In genomic region chr4:168589154-168589553, GRCh38 we compare ENCODE assay signal across 13 cellular contexts.
DNase-seq lines count a peak whose midpoint lies in the region; ATAC-seq, FAIRE-seq and TF ChIP-seq lines count a peak whose summit lies in the region.
"Had no signal": no experiment of that assay in that cellular context is flagged by ENCODE, and none has a peak within 500 bp of the region (broad histone marks: within the 10 kb centered on the region; RNA-seq: fewer than 3 reads in every experiment).

No MANE protein-coding gene starts in this region.

- CTCF ChIA-PET in PC-3 (lab: Charles Lee): no interaction called here
- CTCF ChIA-PET in endothelial cell of umbilical vein (lab: Charles Lee): interaction anchor here (0.8 to 1.4 kb wide), 8 partner anchors 11 to 333 kb away, joined by 3 to 8 read pairs (median 4); no protein-coding TSS in a partner anchor

- H3K27ac Mint-ChIP-seq in naive thymus-derived CD8-positive, alpha-beta T cell: no peak overlapping the region
- H3K27ac Mint-ChIP-seq: brain, IgD-negative memory B cell had no signal

- no peaks in the 10 kb centered on the region for H3K79me2 ChIP-seq in PC-3 (ENCODE audit: low read length)
- H3K79me2 ChIP-seq in endothelial cell of umbilical vein (ENCODE audit: control insufficient read depth, insufficient read depth, low read length): no peaks in the 10 kb centered on the region
- H3K79me2 ChIP-seq in osteoblast (ENCODE audit: insufficient read depth, low read length): no peaks in the 10 kb centered on the region

- H2AFZ ChIP-seq in PC-3 (ENCODE audit: low read length) (no peak overlapping the region), endothelial cell of umbilical vein (ENCODE audit: low read depth, low read length) (peak overlapping the region; percentile 16), osteoblast (ENCODE audit: low read length) (peak overlapping the region; percentile 26)

- TF ChIP-seq POLR2A in endothelial cell of umbilical vein (IDR thresholded peaks at IDR 0.05; ENCODE audit: low read depth, low read length): no peak

- no peaks in the 10 kb centered on the region for H3K9me3 Mint-ChIP-seq in naive thymus-derived CD8-positive, alpha-beta T cell

- no peak overlapping the region; the same call in 1 of the 2 replicates for H3K4me3 ChIP-seq in PC-3 (ENCODE audit: low read length)
- no peak overlapping the region for H3K4me3 ChIP-seq in endothelial cell of umbilical vein (replicated peaks in 1 of 3; ENCODE audit: insufficient read depth in 1 of 3, low read depth in 1 of 3, low read length in 3 of 3)
- H3K4me3 ChIP-seq in osteoblast (ENCODE audit: insufficient read depth, low read length): no peak overlapping the region
- H3K4me3 ChIP-seq: heart right ventricle had no signal

- H4K20me1 ChIP-seq in PC-3 (ENCODE audit: low read length) (no peaks in the 10 kb centered on the region), endothelial cell of umbilical vein (replicated peaks; ENCODE audit: control insufficient read depth, extremely low read depth, insufficient read depth, low read length) (no peaks in the 10 kb centered on the region), osteoblast (ENCODE audit: insufficient read depth, low read length) (no peaks in the 10 kb centered on the region)

- H3K27me3 ChIP-seq in PC-3 (ENCODE audit: low read length) (no peaks in the 10 kb centered on the region), endothelial cell of umbilical vein (ENCODE audit: control insufficient read depth in 2 of 2, insufficient read depth in 2 of 2, low read length in 2 of 2) (no peaks in the 10 kb centered on the region), osteoblast (ENCODE audit: insufficient read depth, low read length) (no peaks in the 10 kb centered on the region)
- H3K27me3 ChIP-seq: heart right ventricle had no signal

- FAIRE-seq in endothelial cell of umbilical vein (lab: Jason Lieb, UNC): peak; percentile 83
- FAIRE-seq: GM12892 had no signal

- H3K27me3 Mint-ChIP-seq in naive thymus-derived CD8-positive, alpha-beta T cell: peaks cover 8 to 21% (median 12%) of the 10 kb centered on the region in 5 donors

- H3K9me2 ChIP-seq in PC-3 (replicated peaks; ENCODE audit: low read length): no peaks in the 10 kb centered on the region

- dilution Hi-C loops in endothelial cell of umbilical vein (cut with MboI; ENCODE audit: extremely low pct_ligation_motif_present, low sequenced_read_pairs): loop anchor here (25.0 kb wide), 1 partner anchor 323 kb away; no protein-coding TSS in a partner anchor

- H3K36me3 Mint-ChIP-seq in naive thymus-derived CD8-positive, alpha-beta T cell: no peaks in the 10 kb centered on the region
- H3K36me3 Mint-ChIP-seq: brain had no signal

- no peak overlapping the region for H3K4me3 Mint-ChIP-seq in naive thymus-derived CD8-positive, alpha-beta T cell
- H3K4me3 Mint-ChIP-seq: brain, IgD-negative memory B cell had no signal

- peak overlapping the region; percentile 95 for H3K9ac ChIP-seq in PC-3 (ENCODE audit: low read length)
- no peak overlapping the region for H3K9ac ChIP-seq in endothelial cell of umbilical vein (replicated peaks; ENCODE audit: extremely low read depth, insufficient read depth, low read length)

- peak; percentile 73 for DNase-seq in Daoy (ENCODE audit: low read depth)
- peak; percentile 98 for DNase-seq in PC-3
- DNase-seq in endothelial cell of umbilical vein (ENCODE audit: low read depth, low spot score): peak; percentile 72
- no peak for DNase-seq in osteoblast (ENCODE audit: insufficient read length, low spot score, missing footprints)
- DNase-seq in GM10266 (ENCODE audit: extremely low spot score): no peak
- no peak for DNase-seq in naive thymus-derived CD8-positive, alpha-beta T cell
- no peak for DNase-seq in NCI-H1105 (lab: John Stamatoyannopoulos, UW)
- DNase-seq: stimulated activated CD4-positive, alpha-beta T cell treated with anti-CD3 and anti-CD28 coated beads, Interleukin-1b, Interleukin-23, amount 100 ng/mL, for 48 hours had no signal

- H3K36me3 ChIP-seq in PC-3 (ENCODE audit: low read depth, low read length): no peaks in the 10 kb centered on the region
- H3K36me3 ChIP-seq in endothelial cell of umbilical vein (ENCODE audit: control insufficient read depth in 2 of 2, extremely low read depth in 1 of 2, insufficient read depth in 2 of 2, low read length in 2 of 2): no peaks in the 10 kb centered on the region
- no peaks in the 10 kb centered on the region for H3K36me3 ChIP-seq in osteoblast (ENCODE audit: insufficient read depth, low read length)
- H3K36me3 ChIP-seq: heart right ventricle had no signal

- H3K9me3 ChIP-seq in PC-3 (ENCODE audit: low read length): no peaks in the 10 kb centered on the region
- no peaks in the 10 kb centered on the region for H3K9me3 ChIP-seq in endothelial cell of umbilical vein (replicated peaks; ENCODE audit: control insufficient read depth, insufficient read depth, low read length)
- no peaks in the 10 kb centered on the region for H3K9me3 ChIP-seq in osteoblast (ENCODE audit: low read depth, low read length)
- H3K9me3 ChIP-seq: heart right ventricle had no signal

- H3K4me2 ChIP-seq in PC-3 (ENCODE audit: low read length) (peak overlapping the region; percentile 78), endothelial cell of umbilical vein (ENCODE audit: insufficient read depth, low read length) (no peak overlapping the region), osteoblast (ENCODE audit: insufficient read depth, low read length) (peak overlapping the region; percentile 21)

- H3K9me1 ChIP-seq in endothelial cell of umbilical vein (replicated peaks; ENCODE audit: control insufficient read depth, extremely low read depth, insufficient read depth, low read length): no peaks in the 10 kb centered on the region

- intact Hi-C loops in PC-3 (cut with micrococcal nuclease): loop anchor here (2.0 to 10.0 kb wide), 6 partner anchors 16 to 404 kb away; no protein-coding TSS in a partner anchor
- intact Hi-C loops in endothelial cell of umbilical vein (cut with micrococcal nuclease): loop anchor here (5.0 kb wide), 5 partner anchors 178 to 903 kb away; no protein-coding TSS in a partner anchor

- ATAC-seq in PC-3 (peak; percentile 27), GM21528 (IDR thresholded peaks at IDR 0.05; ENCODE audit: low FRiP score, unreplicated experiment) (no peak)
- no peak for ATAC-seq in naive thymus-derived CD8-positive, alpha-beta T cell
- ATAC-seq: heart right ventricle had no signal

- peaks cover 0 to 2% (median 0%) of the 10 kb centered on the region in 4 donors for H3K4me1 Mint-ChIP-seq in naive thymus-derived CD8-positive, alpha-beta T cell

- BruUV-seq in PC-3 (replicated peaks; lab: Mats Ljungman, UMichigan) (no TSS peak), endothelial cell of umbilical vein (replicated peaks; lab: Mats Ljungman, UMichigan) (no TSS peak)

- POLR2A ChIA-PET in PC-3 (lab: Charles Lee; ENCODE audit: unreplicated experiment): interaction anchor here (0.6 to 0.7 kb wide), 2 partner anchors 109 to 192 kb away, joined by 3 to 6 read pairs; no protein-coding TSS in a partner anchor
- POLR2A ChIA-PET in endothelial cell of umbilical vein (lab: Charles Lee): interaction anchor here (0.7 kb wide), 1 partner anchor 333 kb away, joined by 3 read pairs; no protein-coding TSS in a partner anchor
- POLR2A ChIA-PET in naive thymus-derived CD8-positive, alpha-beta T cell (lab: Charles Lee): no interaction called here

- H3K4me1 ChIP-seq in PC-3 (ENCODE audit: insufficient read depth, low read length) (peaks cover 81% of the 10 kb centered on the region), endothelial cell of umbilical vein (ENCODE audit: control insufficient read depth, extremely low read depth, insufficient read depth, low read length) (peaks cover 14% of the 10 kb centered on the region), osteoblast (ENCODE audit: insufficient read depth, low read length) (peaks cover 60% of the 10 kb centered on the region)

- H3K27ac ChIP-seq in PC-3 (ENCODE audit: low read length): peak overlapping the region; percentile 100
- H3K27ac ChIP-seq in endothelial cell of umbilical vein (ENCODE audit: insufficient read depth, low read depth, low read length): no peak overlapping the region
- H3K27ac ChIP-seq in osteoblast (ENCODE audit: low read depth, low read length): peak overlapping the region; percentile 93

- H3F3A ChIP-seq in PC-3 (ENCODE audit: low read length, unreplicated experiment): peaks cover 16% of the 10 kb centered on the region

- TF ChIP-seq CTCF in PC-3 (conservative IDR thresholded peaks at IDR 0.05; ENCODE audit: low read depth, low read length) (no peak), endothelial cell of umbilical vein (IDR thresholded peaks at IDR 0.05; ENCODE audit: extremely low read depth in 1 of 2, insufficient read depth in 1 of 2, low read depth in 1 of 2, low read length in 2 of 2) (no peak), osteoblast (IDR thresholded peaks at IDR 0.05; ENCODE audit: extremely low read depth, low read depth, low read length) (no peak), GM10266 (IDR thresholded peaks at IDR 0.05; ENCODE audit: control insufficient read depth, insufficient read depth, low read depth, missing control alignments) (no peak)

TF ChIP-seq in endothelial cell of umbilical vein, 7 proteins besides CTCF, POLR2A, EP300 and RAD21:
- TF ChIP-seq MAX (IDR thresholded peaks at IDR 0.05; ENCODE audit: insufficient read depth, insufficient read length): no peak
- TF ChIP-seq FOS (IDR thresholded peaks at IDR 0.05; ENCODE audit: borderline replicate concordance, insufficient read depth, low read length): peak; percentile 68
- peak; percentile 65 for TF ChIP-seq JUN (IDR thresholded peaks at IDR 0.05; ENCODE audit: borderline replicate concordance, insufficient read depth, insufficient read length, low read depth)

Comparison
In these comparisons a context has a peak if more than half of its experiments do, and no peak if none do; other contexts are left out.
1. DNase-seq: peak in Daoy (single experiment), PC-3 (single experiment) and endothelial cell of umbilical vein (single experiment); none in osteoblast (single experiment), GM10266 (single experiment), naive thymus-derived CD8-positive, alpha-beta T cell (0 of 10) and NCI-H1105 (single experiment).